7 cellular contexts compared by ENCODE assay signal in the genomic region with DNA sequence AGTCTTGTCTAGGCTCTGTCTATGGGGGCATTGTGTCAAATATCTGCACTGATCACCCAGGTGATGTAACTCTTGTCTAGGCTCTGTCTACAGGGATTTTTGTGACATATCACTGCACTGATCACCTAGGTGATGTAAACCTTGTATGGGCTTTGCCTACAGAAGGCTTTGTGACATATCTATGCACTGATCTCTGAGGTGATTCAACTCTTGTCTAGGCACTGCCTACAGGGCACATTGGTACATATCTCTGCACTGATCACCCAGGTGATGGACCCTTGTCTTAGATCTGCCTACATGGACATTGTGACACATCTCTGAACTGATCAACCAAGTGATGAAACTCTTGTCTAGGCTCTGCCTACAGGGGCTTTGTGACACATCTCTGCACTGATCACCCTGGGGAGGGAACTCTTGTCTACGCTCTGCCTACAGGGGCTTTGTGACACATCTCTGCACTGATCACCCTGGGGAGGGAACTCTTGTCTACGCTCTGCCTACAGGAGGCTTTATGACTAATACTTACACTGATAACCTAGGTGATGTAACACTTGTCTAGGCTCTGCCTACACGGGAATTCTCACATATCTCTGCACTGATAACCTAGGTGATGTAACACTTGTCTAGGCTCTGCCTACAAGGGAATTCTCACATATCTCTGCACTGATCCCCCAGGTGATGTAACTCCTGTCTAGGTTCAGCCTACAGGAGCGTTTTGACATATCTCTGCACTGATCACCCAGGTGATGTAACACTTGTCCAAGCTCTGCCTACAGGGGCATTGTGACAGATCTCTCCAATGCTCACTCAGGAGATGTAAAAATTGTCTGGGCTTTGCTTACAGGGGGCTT. TPM values are rescaled to one million over a fixed set of nuclear protein-coding genes. Genes with fewer than 3 reads are reported as not detected.
DNase-seq lines count a peak whose midpoint lies in the region; ATAC-seq and TF ChIP-seq lines count a peak whose summit lies in the region.
"Not testable (repeated sequence)": the region's sequence is repeated elsewhere in the genome, so short reads cannot be mapped to it uniquely, and the experiment has no call there.

No MANE protein-coding gene starts in this region.

- peaks cover 39% of the 10 kb centered on the region for H3K36me3 Mint-ChIP-seq in GM23338 (ENCODE audit: low read depth)
- peaks cover 47% of the 10 kb centered on the region for H3K36me3 Mint-ChIP-seq in WTC11
- H3K36me3 Mint-ChIP-seq in activated T-cell treated with anti-CD3 and anti-CD28 coated beads, Interleukin-2, amount 50 U/mL, for 72 hours (ENCODE audit: insufficient read depth in 2 of 2), result peaks cover 16 to 24% of the 10 kb centered on the region in 2 donors
- peaks cover 20% of the 10 kb centered on the region for H3K36me3 Mint-ChIP-seq in natural killer cell treated with Interleukin-12 subunit alpha and Interleukin-12 subunit beta and Interleukin-15 and Interleukin-18, amount 100 ng/mL, for 72 hours

- H2AFZ ChIP-seq in GM23338, result not testable (repeated sequence)

- H3K4me1 ChIP-seq in GM23338 (ENCODE audit: insufficient read depth), result not testable (repeated sequence)

- H3F3A ChIP-seq in GM23338 (replicated peaks; ENCODE audit: low read depth), result not testable (repeated sequence)

- CTCF ChIA-PET in WTC11 (lab: Charles Lee), result not testable (repeated sequence)

- POLR2A ChIA-PET in WTC11 (lab: Charles Lee), result not testable (repeated sequence)

- 0 out of 2 replicates have a peak overlapping the region, but pooled peaks have one; percentile 20 for H3K4me3 ChIP-seq in GM23338
- not testable (repeated sequence) for H3K4me3 ChIP-seq in brain microvascular endothelial cell (ENCODE audit: low read depth, low read length)

- peaks cover 38% of the 10 kb centered on the region for H3K27me3 Mint-ChIP-seq in GM23338 (ENCODE audit: insufficient read depth, low read depth, poor library complexity)
- peaks cover 48% of the 10 kb centered on the region for H3K27me3 Mint-ChIP-seq in WTC11 (ENCODE audit: low read depth)
- H3K27me3 Mint-ChIP-seq in activated T-cell treated with anti-CD3 and anti-CD28 coated beads, Interleukin-2, amount 50 U/mL, for 72 hours (ENCODE audit: low read depth); natural killer cell treated with Interleukin-12 subunit alpha and Interleukin-12 subunit beta and Interleukin-15 and Interleukin-18, amount 100 ng/mL, for 72 hours: not testable (repeated sequence)

- not testable (repeated sequence) for H3K4me1 Mint-ChIP-seq in GM23338; WTC11; natural killer cell treated with Interleukin-12 subunit alpha and Interleukin-12 subunit beta and Interleukin-15 and Interleukin-18, amount 100 ng/mL, for 72 hours (ENCODE audit: low read depth in 2 of 2)
- H3K4me1 Mint-ChIP-seq in activated T-cell treated with anti-CD3 and anti-CD28 coated beads, Interleukin-2, amount 50 U/mL, for 72 hours (ENCODE audit: low read depth), result peaks cover 37% of the 10 kb centered on the region

- H3K4me3 Mint-ChIP-seq in GM23338, result peak overlapping the region; percentile 74; the same call in 1 of the 3 replicates
- 0 out of 2 replicates have a peak overlapping the region, but pooled peaks have one; percentile 72 for H3K4me3 Mint-ChIP-seq in WTC11
- peak overlapping the region; percentile 86 to 89 for H3K4me3 Mint-ChIP-seq in activated T-cell treated with anti-CD3 and anti-CD28 coated beads, Interleukin-2, amount 50 U/mL, for 72 hours
- not testable (repeated sequence) for H3K4me3 Mint-ChIP-seq in natural killer cell treated with Interleukin-12 subunit alpha and Interleukin-12 subunit beta and Interleukin-15 and Interleukin-18, amount 100 ng/mL, for 72 hours

- H3K27ac Mint-ChIP-seq in GM23338, WTC11: not testable (repeated sequence)
- peak overlapping the region; percentile 83 for H3K27ac Mint-ChIP-seq in activated T-cell treated with anti-CD3 and anti-CD28 coated beads, Interleukin-2, amount 50 U/mL, for 72 hours
- peak overlapping the region in 1 of 2 donors; percentile 55 for H3K27ac Mint-ChIP-seq in natural killer cell treated with Interleukin-12 subunit alpha and Interleukin-12 subunit beta and Interleukin-15 and Interleukin-18, amount 100 ng/mL, for 72 hours

- not testable (repeated sequence) for H4K20me1 ChIP-seq in GM23338 (replicated peaks; ENCODE audit: insufficient read depth)

- ATAC-seq in GM23338; WTC11; natural killer cell treated with Interleukin-12 subunit alpha and Interleukin-12 subunit beta and Interleukin-15 and Interleukin-18, amount 100 ng/mL, for 72 hours: not testable (repeated sequence)
- ATAC-seq in activated T-cell treated with anti-CD3 and anti-CD28 coated beads, Interleukin-2, amount 50 U/mL, for 72 hours (replicated peaks in 1 of 2), result peak in 1 of 2 donors; percentile 6
- ATAC-seq in left ventricle myocardium superior, result peak; percentile 10

- intact Hi-C loops in left ventricle myocardium superior (cut with micrococcal nuclease), result not testable (repeated sequence)

- H3K9me2 ChIP-seq in GM23338 (ENCODE audit: insufficient read depth), result not testable (repeated sequence)

- H3K4me2 ChIP-seq in GM23338, result not testable (repeated sequence)

- not testable (repeated sequence) for DNase-seq in GM23338 (ENCODE audit: low spot score); WTC11 (ENCODE audit: low spot score); left ventricle myocardium superior
- peak; percentile 64 to 72 for DNase-seq in activated T-cell treated with anti-CD3 and anti-CD28 coated beads, Interleukin-2, amount 50 U/mL, for 72 hours
- DNase-seq in brain microvascular endothelial cell, result peak; percentile 8
- peak; percentile 80 for DNase-seq in natural killer cell treated with Interleukin-12 subunit alpha and Interleukin-12 subunit beta and Interleukin-15 and Interleukin-18, amount 100 ng/mL, for 72 hours (ENCODE audit: low spot score)
- DNase-seq in stimulated activated CD4-positive, alpha-beta T cell treated with anti-CD3 and anti-CD28 coated beads, TNF-alpha, amount 100 ng/mL, for 24 hours (ENCODE audit: low read depth in 3 of 3), result peak in 2 of 3 experiments; percentile 38 to 45

- not testable (repeated sequence) for H3K27me3 ChIP-seq in GM23338 (ENCODE audit: insufficient read depth); brain microvascular endothelial cell (replicated peaks)

- in situ Hi-C loops in brain microvascular endothelial cell (cut with HindIII; ENCODE audit: low pct_ligation_motif_present, low sequenced_read_pairs), result not testable (repeated sequence)

- not testable (repeated sequence) for H3K79me2 ChIP-seq in GM23338 (replicated peaks; ENCODE audit: insufficient read depth)

- not testable (repeated sequence) for H3K36me3 ChIP-seq in GM23338 (ENCODE audit: insufficient read depth); brain microvascular endothelial cell (replicated peaks)

- TF ChIP-seq CTCF in GM23338 (conservative IDR thresholded peaks at IDR 0.05; ENCODE audit: low read depth in 2 of 2); WTC11 (IDR thresholded peaks at IDR 0.05); brain microvascular endothelial cell (IDR thresholded peaks at IDR 0.05; ENCODE audit: low read depth, low read length, missing control alignments): not testable (repeated sequence)

- H3K9me3 Mint-ChIP-seq in GM23338 (peaks cover 63% of the 10 kb centered on the region), WTC11 (peaks cover 49% of the 10 kb centered on the region)
- H3K9me3 Mint-ChIP-seq in activated T-cell treated with anti-CD3 and anti-CD28 coated beads, Interleukin-2, amount 50 U/mL, for 72 hours, result peaks cover 21 to 28% of the 10 kb centered on the region in 2 donors
- H3K9me3 Mint-ChIP-seq in natural killer cell treated with Interleukin-12 subunit alpha and Interleukin-12 subunit beta and Interleukin-15 and Interleukin-18, amount 100 ng/mL, for 72 hours, result peaks cover 24% of the 10 kb centered on the region

- H3K27ac ChIP-seq in GM23338 (ENCODE audit: low read depth); brain microvascular endothelial cell: not testable (repeated sequence)

TF ChIP-seq in WTC11, 78 proteins besides CTCF, POLR2A, EP300 and RAD21:
- peak; percentile 96 for TF ChIP-seq GABPB1 (CRISPR knock-in tag; IDR thresholded peaks at IDR 0.05)
TF ChIP-seq in WTC11: peak in this region for 1; not testable (repeated sequence) for 77.

RNA-seq across cellular contexts. Expression of a gene that starts 47.8 kb away (rescaled TPM):
- total RNA-seq in GM23338 (2014; rRNA removed; shearing (Covaris generic)), result 82.4 and 83.6 TPM in 2 replicates
- 70.3 and 83.5 TPM in 2 replicates for polyA plus RNA-seq in GM23338 (2016; fragmentation: Nextera tagmentation; extraction: Ambion mirVana)
- 70.4 to 72.4 TPM (median 71.3 TPM) in 3 replicates for total RNA-seq in WTC11 (2021)
- 10 to 100 TPM; 65.1 to 80.4 TPM for total RNA-seq in activated T-cell treated with anti-CD3 and anti-CD28 coated beads, Interleukin-2, amount 50 U/mL, for 72 hours
- 48.3 TPM for total RNA-seq in left ventricle myocardium superior
- total RNA-seq in natural killer cell treated with Interleukin-12 subunit alpha and Interleukin-12 subunit beta and Interleukin-15 and Interleukin-18, amount 100 ng/mL, for 72 hours, result 10 to 100 TPM; 73.2 to 79.7 TPM
